Comparison of ENCODE assay signal across 1 cellular context in genomic region chr9:99811598-99812383, GRCh38.
TF ChIP-seq lines count a peak whose summit lies in the region.

No MANE protein-coding gene starts in this region.

TF ChIP-seq in HCT116, 20 proteins besides CTCF, POLR2A, EP300 and RAD21 (continued from another document):
- TF ChIP-seq POLR2AphosphoS5 (IDR thresholded peaks at IDR 0.05; ENCODE audit: low read depth, low read length) (no peak), ATF3 (IDR thresholded peaks at IDR 0.05) (no peak), EGR1 (IDR thresholded peaks at IDR 0.05; ENCODE audit: low read depth) (no peak), ZFX (IDR thresholded peaks at IDR 0.05) (no peak), SRF (IDR thresholded peaks at IDR 0.05; ENCODE audit: low read depth) (no peak), SP1 (IDR thresholded peaks at IDR 0.05; ENCODE audit: low read depth) (no peak), CBX3 (IDR thresholded peaks at IDR 0.05; ENCODE audit: low read depth) (no peak), JUND (IDR thresholded peaks at IDR 0.05) (no peak)
